Comparison of ENCODE assay signal across 1 cellular context in genomic region chr4:472881-473574, GRCh38.
TF ChIP-seq lines count a peak whose summit lies in the region.

No MANE protein-coding gene starts in this region.

TF ChIP-seq in K562, 482 proteins besides CTCF, POLR2A, EP300 and RAD21:
- TF ChIP-seq, protein P1, sequence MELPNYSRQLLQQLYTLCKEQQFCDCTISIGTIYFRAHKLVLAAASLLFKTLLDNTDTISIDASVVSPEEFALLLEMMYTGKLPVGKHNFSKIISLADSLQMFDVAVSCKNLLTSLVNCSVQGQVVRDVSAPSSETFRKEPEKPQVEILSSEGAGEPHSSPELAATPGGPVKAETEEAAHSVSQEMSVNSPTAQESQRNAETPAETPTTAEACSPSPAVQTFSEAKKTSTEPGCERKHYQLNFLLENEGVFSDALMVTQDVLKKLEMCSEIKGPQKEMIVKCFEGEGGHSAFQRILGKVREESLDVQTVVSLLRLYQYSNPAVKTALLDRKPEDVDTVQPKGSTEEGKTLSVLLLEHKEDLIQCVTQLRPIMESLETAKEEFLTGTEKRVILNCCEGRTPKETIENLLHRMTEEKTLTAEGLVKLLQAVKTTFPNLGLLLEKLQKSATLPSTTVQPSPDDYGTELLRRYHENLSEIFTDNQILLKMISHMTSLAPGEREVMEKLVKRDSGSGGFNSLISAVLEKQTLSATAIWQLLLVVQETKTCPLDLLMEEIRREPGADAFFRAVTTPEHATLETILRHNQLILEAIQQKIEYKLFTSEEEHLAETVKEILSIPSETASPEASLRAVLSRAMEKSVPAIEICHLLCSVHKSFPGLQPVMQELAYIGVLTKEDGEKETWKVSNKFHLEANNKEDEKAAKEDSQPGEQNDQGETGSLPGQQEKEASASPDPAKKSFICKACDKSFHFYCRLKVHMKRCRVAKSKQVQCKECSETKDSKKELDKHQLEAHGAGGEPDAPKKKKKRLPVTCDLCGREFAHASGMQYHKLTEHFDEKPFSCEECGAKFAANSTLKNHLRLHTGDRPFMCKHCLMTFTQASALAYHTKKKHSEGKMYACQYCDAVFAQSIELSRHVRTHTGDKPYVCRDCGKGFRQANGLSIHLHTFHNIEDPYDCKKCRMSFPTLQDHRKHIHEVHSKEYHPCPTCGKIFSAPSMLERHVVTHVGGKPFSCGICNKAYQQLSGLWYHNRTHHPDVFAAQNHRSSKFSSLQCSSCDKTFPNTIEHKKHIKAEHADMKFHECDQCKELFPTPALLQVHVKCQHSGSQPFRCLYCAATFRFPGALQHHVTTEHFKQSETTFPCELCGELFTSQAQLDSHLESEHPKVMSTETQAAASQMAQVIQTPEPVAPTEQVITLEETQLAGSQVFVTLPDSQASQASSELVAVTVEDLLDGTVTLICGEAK (IDR thresholded peaks at IDR 0.05) = 0 out of 2 replicates have a peak, but pooled peaks have one; percentile 33
- TF ChIP-seq, protein P1 (CRISPR knock-in tag; IDR thresholded peaks at IDR 0.05) = no peak
- no peak for TF ChIP-seq RBFOX2 (IDR thresholded peaks at IDR 0.05; ENCODE audit: low read depth, low read length)
- no peak for TF ChIP-seq NFIX (CRISPR knock-in tag; IDR thresholded peaks at IDR 0.05; ENCODE audit: low read depth)
- no peak for TF ChIP-seq JUN (IDR thresholded peaks at IDR 0.05; ENCODE audit: borderline replicate concordance, low read depth, low read length)
- TF ChIP-seq JUN (CRISPR knock-in tag; IDR thresholded peaks at IDR 0.05; ENCODE audit: borderline replicate concordance) = 0 out of 2 replicates have a peak, but pooled peaks have one; percentile 29
- TF ChIP-seq ZKSCAN3 (CRISPR knock-in tag; IDR thresholded peaks at IDR 0.05) = no peak
- TF ChIP-seq SNIP1 (IDR thresholded peaks at IDR 0.05; ENCODE audit: low read depth) = no peak
- TF ChIP-seq, protein P2, sequence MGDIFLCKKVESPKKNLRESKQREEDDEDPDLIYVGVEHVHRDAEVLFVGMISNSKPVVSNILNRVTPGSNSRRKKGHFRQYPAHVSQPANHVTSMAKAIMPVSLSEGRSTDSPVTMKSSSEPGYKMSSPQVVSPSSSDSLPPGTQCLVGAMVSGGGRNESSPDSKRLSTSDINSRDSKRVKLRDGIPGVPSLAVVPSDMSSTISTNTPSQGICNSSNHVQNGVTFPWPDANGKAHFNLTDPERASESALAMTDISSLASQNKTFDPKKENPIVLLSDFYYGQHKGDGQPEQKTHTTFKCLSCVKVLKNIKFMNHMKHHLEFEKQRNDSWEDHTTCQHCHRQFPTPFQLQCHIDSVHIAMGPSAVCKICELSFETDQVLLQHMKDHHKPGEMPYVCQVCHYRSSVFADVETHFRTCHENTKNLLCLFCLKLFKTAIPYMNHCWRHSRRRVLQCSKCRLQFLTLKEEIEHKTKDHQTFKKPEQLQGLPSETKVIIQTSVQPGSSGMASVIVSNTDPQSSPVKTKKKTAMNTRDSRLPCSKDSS (IDR thresholded peaks at IDR 0.05; ENCODE audit: low read depth, partially characterized antibody) = no peak
- 0 out of 2 replicates have a peak, but pooled peaks have one; percentile 21 for TF ChIP-seq SPI1 (IDR thresholded peaks at IDR 0.05; ENCODE audit: borderline replicate concordance, low read depth, low read length)
- TF ChIP-seq E2F6 (IDR thresholded peaks at IDR 0.05; ENCODE audit: borderline replicate concordance in 1 of 2, extremely low read depth in 1 of 2, insufficient read depth in 1 of 2, insufficient read length in 1 of 2, low read depth in 1 of 2, low read length in 1 of 2, poor library complexity in 1 of 2, severe bottlenecking in 1 of 2) = peak in 1 of 2 experiments; percentile 46
- no peak for TF ChIP-seq SLC30A9 (CRISPR knock-in tag; IDR thresholded peaks at IDR 0.05)
- TF ChIP-seq MYC (IDR thresholded peaks at IDR 0.05; ENCODE audit: low read depth, low read length) = peak; percentile 6; the same call in 1 of the 2 replicates
- no peak for TF ChIP-seq MYC (CRISPR knock-in tag; IDR thresholded peaks at IDR 0.05; ENCODE audit: borderline replicate concordance, low read depth)
